8 cellular contexts compared by ENCODE assay signal in the genomic region with DNA sequence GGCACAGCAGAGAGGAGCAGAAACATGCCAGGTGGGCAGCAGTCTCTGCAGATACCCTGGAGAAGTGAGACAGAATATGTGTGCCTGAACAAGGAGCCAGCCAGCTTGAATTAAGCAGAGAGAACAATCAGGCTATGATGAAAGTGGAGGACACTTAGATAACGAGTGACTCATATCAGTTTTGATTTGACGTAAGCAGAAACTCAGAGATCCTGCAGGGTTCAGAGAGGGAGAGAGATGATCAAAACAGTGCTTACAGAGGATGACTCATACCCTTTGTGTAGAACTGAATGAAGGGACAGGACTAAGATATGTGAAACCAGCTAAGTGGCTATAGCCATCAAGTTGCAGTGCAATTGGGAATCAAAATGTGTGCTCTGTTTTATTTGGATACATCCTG.
DNase-seq lines count a peak whose midpoint lies in the region; TF ChIP-seq lines count a peak whose summit lies in the region.

No MANE protein-coding gene starts in this region.

- TF ChIP-seq POLR2A in thyroid gland (IDR thresholded peaks at IDR 0.05), result no peak

- no peak overlapping the region for H3K27ac ChIP-seq in thyroid gland

- H3K4me1 ChIP-seq in thyroid gland, result no peaks in the 10 kb centered on the region

- no peaks in the 10 kb centered on the region for H3K27me3 ChIP-seq in thyroid gland

- H3K9me3 ChIP-seq in thyroid gland, result no peaks in the 10 kb centered on the region

- H3K36me3 ChIP-seq in thyroid gland, result no peaks in the 10 kb centered on the region

- no peak for TF ChIP-seq CTCF in GM12865 (IDR thresholded peaks at IDR 0.05; ENCODE audit: insufficient read depth, low read depth, low read length, missing control alignments)
- no peak for TF ChIP-seq CTCF in fibroblast of pulmonary artery (IDR thresholded peaks at IDR 0.05; ENCODE audit: low read length, missing control alignments)
- no peak for TF ChIP-seq CTCF in thyroid gland (IDR thresholded peaks at IDR 0.05)

- DNase-seq in GM12865 (ENCODE audit: low read depth) (peak; percentile 77), HCEC 1CT (peak; percentile 89), NCI-H226 (peak; percentile 89), fibroblast of pulmonary artery (ENCODE audit: low read depth) (peak; percentile 93), dermis blood vessel endothelial cell (no peak), thyroid gland (no peak), occipital lobe (lab: John Stamatoyannopoulos, UW) (no peak)
- DNase-seq in stimulated activated naive CD4-positive, alpha-beta T cell (lab: John Stamatoyannopoulos, UW), result no peak

- H3K4me3 ChIP-seq in GM12865 (ENCODE audit: low read depth, low read length), result no peak overlapping the region
- no peak overlapping the region for H3K4me3 ChIP-seq in fibroblast of pulmonary artery (replicated peaks; ENCODE audit: low read depth, low read length)
- no peak overlapping the region for H3K4me3 ChIP-seq in thyroid gland (replicated peaks in 1 of 3)

- intact Hi-C loops in thyroid gland (cut with DNase I), result no loop called here

- 62 to 70% methylated on average over 2 of the region's 2 CpGs for whole genome bisulfite sequencing in thyroid gland, 2 donors

Comparison
In these comparisons a context has a peak if more than half of its experiments do, and no peak if none do; other contexts are left out.
1. DNase-seq: peak in GM12865 (single experiment), HCEC 1CT (single experiment), NCI-H226 (single experiment) and fibroblast of pulmonary artery (single experiment); none in stimulated activated naive CD4-positive, alpha-beta T cell (0 of 6), dermis blood vessel endothelial cell (single experiment), thyroid gland (0 of 2) and occipital lobe (single experiment).